In the genomic region with DNA sequence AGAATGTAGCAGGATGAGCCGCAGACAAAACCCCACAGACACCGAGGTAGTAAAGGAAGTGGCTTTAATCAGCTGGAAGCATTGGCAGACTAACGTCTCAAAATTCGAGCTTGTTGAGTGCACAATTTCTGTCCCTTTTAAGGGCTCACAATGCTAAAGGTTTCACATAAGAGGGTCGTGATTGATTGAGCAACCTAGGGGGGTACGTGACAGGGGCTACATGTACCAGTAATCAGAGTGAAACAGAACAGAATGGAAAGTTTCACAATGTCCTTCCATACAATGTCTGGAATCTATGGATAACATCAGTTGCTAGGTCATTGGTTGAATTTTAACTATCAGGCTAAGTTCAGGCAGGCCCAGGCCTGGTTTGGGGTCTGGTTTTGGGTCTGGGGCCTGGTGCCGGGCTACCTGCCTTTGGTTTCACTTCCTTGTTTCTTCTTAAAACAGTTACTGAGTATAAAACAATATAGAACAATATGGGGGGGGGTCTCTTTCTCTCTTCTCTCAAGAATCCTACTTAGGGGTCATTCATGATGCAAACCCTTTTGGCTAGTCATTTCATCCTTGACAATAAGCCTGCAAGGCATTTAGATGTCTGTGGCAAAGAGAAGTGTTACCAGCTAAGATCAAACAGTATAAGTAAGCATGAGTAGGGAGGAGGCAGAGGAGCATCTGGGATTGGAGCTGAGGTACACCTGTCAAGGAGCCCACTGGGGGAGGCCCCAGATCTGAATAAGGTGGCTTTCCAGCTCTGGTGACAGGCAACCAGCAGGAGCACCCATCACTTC, we compare ENCODE assay signal across 24 cellular contexts.
"Had no signal": no experiment of that assay in that cellular context is flagged by ENCODE, and none has a peak within 500 bp of the region (broad histone marks: within the 10 kb centered on the region; RNA-seq: fewer than 3 reads in every experiment).

No MANE protein-coding gene starts in this region.

- H3K4me3 Mint-ChIP-seq: endodermal cell; natural killer cell treated with Interleukin-12 subunit alpha and Interleukin-12 subunit beta and Interleukin-15 and Interleukin-18, amount 100 ng/mL, for 72 hours; stimulated activated effector memory CD8-positive, alpha-beta T cell treated with anti-CD3 and anti-CD28 coated beads, Interleukin-12 subunit alpha, Interleukin-12 subunit beta, amount 100 ng/mL, for 72 hours had no signal

- ATAC-seq: left colon; left ventricle myocardium superior; natural killer cell treated with Interleukin-12 subunit alpha and Interleukin-12 subunit beta and Interleukin-15 and Interleukin-18, amount 100 ng/mL, for 72 hours; psoas muscle; stimulated activated effector memory CD8-positive, alpha-beta T cell treated with anti-CD3 and anti-CD28 coated beads, Interleukin-12 subunit alpha, Interleukin-12 subunit beta, amount 100 ng/mL, for 72 hours; stimulated activated naive CD8-positive, alpha-beta T cell treated with anti-CD3 and anti-CD28 coated beads, Interleukin-15, Interleukin-2, amounts not matched to agents 100 U/mL and 50 U/mL, for 24 hours had no signal

- DNase-seq: endodermal cell; erythroblast; foreskin melanocyte; head of caudate nucleus; left colon; left ventricle myocardium superior; mesenchymal stem cell; midbrain; occipital lobe; psoas muscle; retina; right lobe of liver; stimulated activated CD4-positive, alpha-beta T cell treated with anti-CD3 and anti-CD28 coated beads, Interleukin-4, amount 100 ng/mL, for 1 hour; stimulated activated CD8-positive, alpha-beta memory T cell treated with anti-CD3 and anti-CD28 coated beads, Interleukin-4, amount 100 ng/mL, for 48 hours; stimulated activated naive CD8-positive, alpha-beta T cell treated with anti-CD3 and anti-CD28 coated beads, Interleukin-15, Interleukin-2, amounts not matched to agents 100 U/mL and 50 U/mL, for 24 hours; thyroid gland; upper lobe of left lung had no signal

- H3K9ac ChIP-seq: parathyroid adenoma had no signal

- H3K79me2 ChIP-seq: hepatocyte, parathyroid adenoma had no signal

- H3K4me1 Mint-ChIP-seq: stimulated activated effector memory CD8-positive, alpha-beta T cell treated with anti-CD3 and anti-CD28 coated beads, Interleukin-12 subunit alpha, Interleukin-12 subunit beta, amount 100 ng/mL, for 72 hours had no signal

- H2AFZ ChIP-seq: hepatocyte, parathyroid adenoma had no signal

- H3K4me2 ChIP-seq: hepatocyte had no signal

- H3K36me3 ChIP-seq: right lobe of liver, suprapubic skin, thyroid gland, upper lobe of left lung, vagina had no signal

- H3K27ac ChIP-seq: hepatocyte, parathyroid adenoma, psoas muscle, right lobe of liver, suprapubic skin, thyroid gland, upper lobe of left lung, vagina had no signal

- H3K4me3 ChIP-seq: hepatocyte, lung, psoas muscle, right lobe of liver, suprapubic skin, thyroid gland, upper lobe of left lung, vagina had no signal

- H3K9me3 Mint-ChIP-seq: endodermal cell; natural killer cell treated with Interleukin-12 subunit alpha and Interleukin-12 subunit beta and Interleukin-15 and Interleukin-18, amount 100 ng/mL, for 72 hours had no signal

- H3K27me3 ChIP-seq: hepatocyte, right lobe of liver, suprapubic skin, thyroid gland, upper lobe of left lung, vagina had no signal

- H3K36me3 Mint-ChIP-seq: natural killer cell treated with Interleukin-12 subunit alpha and Interleukin-12 subunit beta and Interleukin-15 and Interleukin-18, amount 100 ng/mL, for 72 hours; stimulated activated effector memory CD8-positive, alpha-beta T cell treated with anti-CD3 and anti-CD28 coated beads, Interleukin-12 subunit alpha, Interleukin-12 subunit beta, amount 100 ng/mL, for 72 hours had no signal

- H3K27ac Mint-ChIP-seq: endodermal cell; natural killer cell treated with Interleukin-12 subunit alpha and Interleukin-12 subunit beta and Interleukin-15 and Interleukin-18, amount 100 ng/mL, for 72 hours; stimulated activated effector memory CD8-positive, alpha-beta T cell treated with anti-CD3 and anti-CD28 coated beads, Interleukin-12 subunit alpha, Interleukin-12 subunit beta, amount 100 ng/mL, for 72 hours had no signal

- H3K4me1 ChIP-seq: parathyroid adenoma, psoas muscle, right lobe of liver, upper lobe of left lung, vagina had no signal

- H3K9me3 ChIP-seq: psoas muscle, right lobe of liver, suprapubic skin, thyroid gland, upper lobe of left lung, vagina had no signal
